ENCODE assay signal across 11 cellular contexts in the genomic region with DNA sequence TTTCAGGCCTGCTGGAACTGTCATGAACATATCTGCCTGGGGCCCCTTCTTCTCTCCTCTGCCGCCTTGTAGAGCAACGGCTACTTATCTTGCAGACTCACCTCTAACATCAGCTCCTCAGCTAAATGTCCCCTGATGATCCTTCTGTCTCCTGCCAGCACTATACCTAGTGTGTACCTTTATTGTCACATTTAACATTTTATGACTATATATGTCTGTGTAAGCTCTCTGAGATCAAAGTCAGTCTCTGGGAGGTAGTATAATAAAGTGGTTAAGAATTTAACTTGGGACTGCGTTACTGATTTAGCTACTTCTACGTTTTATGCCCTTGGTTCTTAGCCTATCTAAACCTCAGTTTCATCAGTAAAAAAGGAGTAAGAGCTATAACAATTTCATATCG. TPM values are rescaled to one million over a fixed set of nuclear protein-coding genes. Genes with fewer than 3 reads are reported as not detected.
DNase-seq lines count a peak whose midpoint lies in the region; ATAC-seq and TF ChIP-seq lines count a peak whose summit lies in the region.
"Had no signal": no experiment of that assay in that cellular context is flagged by ENCODE, and none has a peak within 500 bp of the region (broad histone marks: within the 10 kb centered on the region; RNA-seq: fewer than 3 reads in every experiment).

No MANE protein-coding gene starts in this region.

- peak overlapping the region in 8 of 12 donors; percentile 65 to 98 (median 88) for H3K4me3 ChIP-seq in heart left ventricle
- peak overlapping the region; percentile 84 for H3K4me3 ChIP-seq in astrocyte of the spinal cord (ENCODE audit: low read depth, low read length)
- H3K4me3 ChIP-seq in liver (ENCODE audit: low read depth in 1 of 3, low read length in 3 of 3): peak overlapping the region; percentile 68 to 94 (median 72)
- peak overlapping the region in 2 of 4 donors; percentile 79 to 80 for H3K4me3 ChIP-seq in transverse colon

- peak overlapping the region in 1 of 2 donors; percentile 99 for H3K9ac ChIP-seq in liver (ENCODE audit: low read depth in 1 of 2, low read length in 2 of 2)

- no peak for DNase-seq in heart left ventricle
- no peak for DNase-seq in left cardiac atrium
- DNase-seq in astrocyte of the spinal cord (ENCODE audit: low read depth, low spot score): no peak
- no peak for DNase-seq in transverse colon
- DNase-seq in OCI-M1 (lab: John Stamatoyannopoulos, UW): no peak
- no peak for DNase-seq in activated CD8-positive, alpha-beta memory T cell treated with anti-CD3 and anti-CD28 coated beads for 24 hours
- DNase-seq in GM13976 (ENCODE audit: low spot score): no peak
- DNase-seq: ACHN; activated naive CD8-positive, alpha-beta T cell treated with anti-CD3 and anti-CD28 coated beads, Interleukin-2, amount 10 ng/mL, durations not matched to agents 7 days and 5 days had no signal

- TF ChIP-seq CTCF in heart left ventricle (IDR thresholded peaks at IDR 0.05) (no peak), astrocyte of the spinal cord (IDR thresholded peaks at IDR 0.05; ENCODE audit: low read depth, low read length) (no peak), liver (IDR thresholded peaks at IDR 0.05; ENCODE audit: low read depth, low read length, missing input control) (no peak), transverse colon (IDR thresholded peaks at IDR 0.05) (no peak), GM13976 (IDR thresholded peaks at IDR 0.05; ENCODE audit: borderline replicate concordance, control extremely low read depth, extremely low read depth, insufficient read depth, missing control alignments) (no peak)

- WGBS in heart left ventricle, 4 donors: 39 to 46% (median 41%) methylated on average over 5 of the region's 5 CpGs
- 66% methylated on average over 5 of the region's 5 CpGs for WGBS in liver
- WGBS in transverse colon (ENCODE audit: low coverage in 1 of 2), 2 donors: 28 to 43% methylated on average over 5 of the region's 5 CpGs

- TF ChIP-seq POLR2A in heart left ventricle (IDR thresholded peaks at IDR 0.05) (no peak), transverse colon (IDR thresholded peaks at IDR 0.05) (no peak)

- no peak for TF ChIP-seq RAD21 in liver (IDR thresholded peaks at IDR 0.05)

- intact Hi-C loops in heart left ventricle (cut with DNase I) (loop anchor here in 2 of 10 donors (2.0 to 10.0 kb wide), 2 partner anchors 21 to 79 kb away; a partner anchor contains a TSS), left cardiac atrium (cut with DNase I) (no loop called here), transverse colon (cut with DNase I; ENCODE audit: low total_unique reads) (no loop called here)

- H3K36me3 ChIP-seq in heart left ventricle (peaks cover 0 to 31% (median 19%) of the 10 kb centered on the region in 9 donors), liver (ENCODE audit: control insufficient read depth in 4 of 4, insufficient read depth in 3 of 4, low read depth in 1 of 4, low read length in 3 of 4) (peaks cover 0 to 19% (median 14%) of the 10 kb centered on the region in 4 donors), transverse colon (peaks cover 0 to 17% (median 6%) of the 10 kb centered on the region in 4 donors)

- no peaks in the 10 kb centered on the region for H3K27me3 ChIP-seq in heart left ventricle
- no peaks in the 10 kb centered on the region for H3K27me3 ChIP-seq in liver (ENCODE audit: control insufficient read depth in 4 of 4, insufficient read depth in 4 of 4, low read length in 3 of 4)
- no peaks in the 10 kb centered on the region for H3K27me3 ChIP-seq in transverse colon
- H3K27me3 ChIP-seq: right atrium auricular region had no signal

- no peak for TF ChIP-seq EP300 in transverse colon (IDR thresholded peaks at IDR 0.05; ENCODE audit: low read depth)

- in situ Hi-C loops in astrocyte of the spinal cord (cut with HindIII; ENCODE audit: low sequenced_read_pairs) (no loop called here), transverse colon (cut with MboI; ENCODE audit: low pct_ligation_motif_present in 1 of 4, low pct_unique_long_range_greater_than_20kb in 1 of 4, low sequenced_read_pairs in 3 of 4) (loop anchor here in 2 of 4 donors (10.0 kb wide), 2 partner anchors 211 to 451 kb away; no protein-coding TSS in a partner anchor), GM13976 (cut with MboI; ENCODE audit: low sequenced_read_pairs, unreplicated experiment) (loop anchor here (10.0 kb wide), 1 partner anchor 441 kb away; no protein-coding TSS in a partner anchor)

- H3K27ac ChIP-seq in heart left ventricle (peak overlapping the region in 5 of 12 donors; percentile 11 to 99 (median 95)), liver (ENCODE audit: low read depth in 1 of 2, low read length in 2 of 2) (peak overlapping the region in 1 of 2 donors; percentile 96), transverse colon (peak overlapping the region; percentile 95 to 98 (median 96))

- ATAC-seq in heart left ventricle (no peak), left cardiac atrium (no peak)

- H3K4me1 ChIP-seq in heart left ventricle (peaks cover 13 to 50% (median 40%) of the 10 kb centered on the region in 12 donors), liver (ENCODE audit: control insufficient read depth in 4 of 4, insufficient read depth in 4 of 4, low read length in 3 of 4) (peaks cover 15 to 33% (median 24%) of the 10 kb centered on the region in 4 donors), transverse colon (peaks cover 13 to 47% (median 32%) of the 10 kb centered on the region in 4 donors)

- H3K9me3 ChIP-seq in heart left ventricle (no peaks in the 10 kb centered on the region), liver (ENCODE audit: control insufficient read depth in 4 of 4, low read length in 3 of 4) (no peaks in the 10 kb centered on the region), transverse colon (no peaks in the 10 kb centered on the region)
- H3K9me3 ChIP-seq: right atrium auricular region had no signal

TF ChIP-seq in liver, 16 proteins besides CTCF, POLR2A, EP300 and RAD21:
- TF ChIP-seq JUND (IDR thresholded peaks at IDR 0.05): no peak
- TF ChIP-seq RXRA (IDR thresholded peaks at IDR 0.05): no peak
- TF ChIP-seq HNF4G (IDR thresholded peaks at IDR 0.05): no peak
- no peak for TF ChIP-seq HNF4A (conservative IDR thresholded peaks at IDR 0.05)
TF ChIP-seq in liver: peak in this region for 0.

RNA-seq across cellular contexts. Expression of a gene that starts 2.2 kb away (rescaled TPM):
- total RNA-seq in heart left ventricle (10 to 100 TPM; 58.4 to 99.1 (median 82.3) TPM), left cardiac atrium (10 to 100 TPM; 72.9 to 93.7 TPM), liver (100 to 1,000 TPM in 1 of 2 donors, 10 to 100 TPM in 1; 77.0 to 140 TPM), transverse colon (100 to 1,000 TPM in 2 of 4 donors, 10 to 100 TPM in 2; 29.9 to 122 (median 98.2) TPM)
- polyA plus RNA-seq in heart left ventricle (10 to 100 TPM; 22.0 to 62.2 TPM), liver (10 to 100 TPM; 43.4 to 54.5 TPM)

RNA-seq across cellular contexts. Expression of a gene that starts 21.4 kb away (rescaled TPM):
- 1 to 10 TPM in 7 of 9 donors, under 1 TPM in 2; 0.75 to 4.1 (median 2.1) TPM for total RNA-seq in heart left ventricle
- 1 to 10 TPM; 1.4 to 1.5 TPM for polyA plus RNA-seq in heart left ventricle
- 1 to 10 TPM; 3.5 TPM for total RNA-seq in left cardiac atrium
- total RNA-seq in liver: 1 to 10 TPM in 1 of 2 donors, under 1 TPM in 1; 0.59 to 1.3 TPM
- polyA plus RNA-seq in liver: 1 to 10 TPM in 1 of 2 donors, under 1 TPM in 1; 0.50 to 1.5 TPM
- 1 to 10 TPM in 1 of 4 donors, under 1 TPM in 1, not detected in 2; 0.68 to 1.1 TPM for total RNA-seq in transverse colon
